ENCODE assay signal across 1 cellular context in the genomic region with DNA sequence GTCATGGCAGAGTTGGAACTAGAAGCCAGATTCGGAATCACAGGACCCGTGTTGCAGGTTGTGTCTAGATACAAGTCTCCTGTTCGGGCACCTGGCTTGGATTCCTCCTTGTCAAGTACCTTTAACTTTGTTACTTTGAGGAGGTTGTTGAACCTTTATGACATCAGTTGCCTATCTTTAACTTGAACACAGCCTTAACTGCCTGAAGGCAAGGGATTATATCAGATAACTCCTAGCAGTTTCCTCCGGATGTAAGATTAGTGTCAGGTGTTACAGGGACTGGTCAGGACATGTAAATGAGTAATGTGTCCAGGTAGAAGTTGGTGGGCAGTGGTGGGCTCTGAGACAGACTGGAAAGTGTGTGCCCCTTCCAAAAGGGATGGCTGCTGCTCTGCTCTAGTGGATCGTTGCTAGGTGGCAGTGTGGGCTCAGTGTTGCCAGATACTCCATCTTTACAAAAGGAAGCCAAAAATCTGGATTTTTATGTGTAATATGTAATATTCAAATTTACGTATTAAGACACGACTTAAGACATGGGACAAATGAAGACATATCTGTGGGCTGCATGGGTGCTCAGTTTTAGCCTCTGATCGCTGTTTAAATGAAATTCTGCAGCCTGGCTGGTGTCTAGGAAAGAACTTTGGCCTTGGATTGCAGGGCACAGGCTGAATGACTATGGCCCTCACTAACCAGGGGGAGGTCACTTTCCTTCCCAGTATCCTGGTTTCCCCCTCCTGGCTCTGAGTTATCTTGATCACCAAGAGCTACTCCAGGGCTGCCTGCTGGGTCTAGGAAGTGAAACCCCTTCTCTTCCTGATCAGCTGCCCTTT.
A peak's percentile ranks its signal among the peaks of the same experiment; 100 is the strongest.
TF ChIP-seq lines count a peak whose summit lies in the region.

No MANE protein-coding gene starts in this region.

TF ChIP-seq in K562, 482 proteins besides CTCF, POLR2A, EP300 and RAD21 (continued from another document):
- TF ChIP-seq, protein P1, sequence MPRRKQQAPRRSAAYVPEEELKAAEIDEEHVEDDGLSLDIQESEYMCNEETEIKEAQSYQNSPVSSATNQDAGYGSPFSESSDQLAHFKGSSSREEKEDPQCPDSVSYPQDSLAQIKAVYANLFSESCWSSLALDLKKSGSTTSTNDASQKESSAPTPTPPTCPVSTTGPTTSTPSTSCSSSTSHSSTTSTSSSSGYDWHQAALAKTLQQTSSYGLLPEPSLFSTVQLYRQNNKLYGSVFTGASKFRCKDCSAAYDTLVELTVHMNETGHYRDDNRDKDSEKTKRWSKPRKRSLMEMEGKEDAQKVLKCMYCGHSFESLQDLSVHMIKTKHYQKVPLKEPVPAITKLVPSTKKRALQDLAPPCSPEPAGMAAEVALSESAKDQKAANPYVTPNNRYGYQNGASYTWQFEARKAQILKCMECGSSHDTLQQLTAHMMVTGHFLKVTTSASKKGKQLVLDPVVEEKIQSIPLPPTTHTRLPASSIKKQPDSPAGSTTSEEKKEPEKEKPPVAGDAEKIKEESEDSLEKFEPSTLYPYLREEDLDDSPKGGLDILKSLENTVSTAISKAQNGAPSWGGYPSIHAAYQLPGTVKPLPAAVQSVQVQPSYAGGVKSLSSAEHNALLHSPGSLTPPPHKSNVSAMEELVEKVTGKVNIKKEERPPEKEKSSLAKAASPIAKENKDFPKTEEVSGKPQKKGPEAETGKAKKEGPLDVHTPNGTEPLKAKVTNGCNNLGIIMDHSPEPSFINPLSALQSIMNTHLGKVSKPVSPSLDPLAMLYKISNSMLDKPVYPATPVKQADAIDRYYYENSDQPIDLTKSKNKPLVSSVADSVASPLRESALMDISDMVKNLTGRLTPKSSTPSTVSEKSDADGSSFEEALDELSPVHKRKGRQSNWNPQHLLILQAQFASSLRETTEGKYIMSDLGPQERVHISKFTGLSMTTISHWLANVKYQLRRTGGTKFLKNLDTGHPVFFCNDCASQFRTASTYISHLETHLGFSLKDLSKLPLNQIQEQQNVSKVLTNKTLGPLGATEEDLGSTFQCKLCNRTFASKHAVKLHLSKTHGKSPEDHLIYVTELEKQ (CRISPR knock-in tag; IDR thresholded peaks at IDR 0.05): no peak
- TF ChIP-seq SMARCA4 (IDR thresholded peaks at IDR 0.05): peak; percentile 35; the same call in 1 of the 2 replicates
- TF ChIP-seq SREBF1 (IDR thresholded peaks at IDR 0.05; ENCODE audit: borderline replicate concordance, low read depth, low read length): no peak
- TF ChIP-seq ZBTB1 (CRISPR knock-in tag; IDR thresholded peaks at IDR 0.05; ENCODE audit: borderline replicate concordance, low read depth): no peak
- TF ChIP-seq ZNF717 (CRISPR knock-in tag; IDR thresholded peaks at IDR 0.05): no peak
- no peak for TF ChIP-seq CBX1 (IDR thresholded peaks at IDR 0.05; ENCODE audit: low read depth)
- TF ChIP-seq, protein P2, sequence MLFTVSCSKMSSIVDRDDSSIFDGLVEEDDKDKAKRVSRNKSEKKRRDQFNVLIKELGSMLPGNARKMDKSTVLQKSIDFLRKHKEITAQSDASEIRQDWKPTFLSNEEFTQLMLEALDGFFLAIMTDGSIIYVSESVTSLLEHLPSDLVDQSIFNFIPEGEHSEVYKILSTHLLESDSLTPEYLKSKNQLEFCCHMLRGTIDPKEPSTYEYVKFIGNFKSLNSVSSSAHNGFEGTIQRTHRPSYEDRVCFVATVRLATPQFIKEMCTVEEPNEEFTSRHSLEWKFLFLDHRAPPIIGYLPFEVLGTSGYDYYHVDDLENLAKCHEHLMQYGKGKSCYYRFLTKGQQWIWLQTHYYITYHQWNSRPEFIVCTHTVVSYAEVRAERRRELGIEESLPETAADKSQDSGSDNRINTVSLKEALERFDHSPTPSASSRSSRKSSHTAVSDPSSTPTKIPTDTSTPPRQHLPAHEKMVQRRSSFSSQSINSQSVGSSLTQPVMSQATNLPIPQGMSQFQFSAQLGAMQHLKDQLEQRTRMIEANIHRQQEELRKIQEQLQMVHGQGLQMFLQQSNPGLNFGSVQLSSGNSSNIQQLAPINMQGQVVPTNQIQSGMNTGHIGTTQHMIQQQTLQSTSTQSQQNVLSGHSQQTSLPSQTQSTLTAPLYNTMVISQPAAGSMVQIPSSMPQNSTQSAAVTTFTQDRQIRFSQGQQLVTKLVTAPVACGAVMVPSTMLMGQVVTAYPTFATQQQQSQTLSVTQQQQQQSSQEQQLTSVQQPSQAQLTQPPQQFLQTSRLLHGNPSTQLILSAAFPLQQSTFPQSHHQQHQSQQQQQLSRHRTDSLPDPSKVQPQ (CRISPR knock-in tag; IDR thresholded peaks at IDR 0.05; ENCODE audit: borderline replicate concordance): no peak
- no peak for TF ChIP-seq NCOA4 (IDR thresholded peaks at IDR 0.05; ENCODE audit: partially characterized antibody)
- no peak for TF ChIP-seq HDGF (IDR thresholded peaks at IDR 0.05)
